Comparison of ENCODE assay signal across 1 cellular context in the genomic region with DNA sequence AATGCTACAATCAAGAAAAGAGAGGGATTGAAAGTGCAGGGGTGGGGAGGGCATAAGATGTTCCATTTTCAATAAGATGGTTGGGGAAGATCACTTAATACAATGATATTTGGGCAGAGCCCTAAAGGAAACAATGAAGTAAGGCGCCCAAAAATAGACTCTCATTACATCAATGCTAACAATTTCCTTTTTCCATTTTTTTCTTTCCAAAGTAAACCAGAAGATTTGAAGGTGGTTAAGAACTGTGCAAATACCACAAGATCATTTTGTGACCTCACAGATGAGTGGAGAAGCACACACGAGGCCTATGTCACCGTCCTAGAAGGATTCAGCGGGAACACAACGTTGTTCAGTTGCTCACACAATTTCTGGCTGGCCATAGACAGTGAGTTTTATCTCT.
TF ChIP-seq lines count a peak whose summit lies in the region.

No MANE protein-coding gene starts in this region.

TF ChIP-seq in HepG2, 621 proteins besides CTCF, POLR2A, EP300 and RAD21:
- TF ChIP-seq, protein P1, sequence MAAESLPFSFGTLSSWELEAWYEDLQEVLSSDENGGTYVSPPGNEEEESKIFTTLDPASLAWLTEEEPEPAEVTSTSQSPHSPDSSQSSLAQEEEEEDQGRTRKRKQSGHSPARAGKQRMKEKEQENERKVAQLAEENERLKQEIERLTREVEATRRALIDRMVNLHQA (CRISPR knock-in tag; IDR thresholded peaks at IDR 0.05) = no peak
- TF ChIP-seq, protein P2, sequence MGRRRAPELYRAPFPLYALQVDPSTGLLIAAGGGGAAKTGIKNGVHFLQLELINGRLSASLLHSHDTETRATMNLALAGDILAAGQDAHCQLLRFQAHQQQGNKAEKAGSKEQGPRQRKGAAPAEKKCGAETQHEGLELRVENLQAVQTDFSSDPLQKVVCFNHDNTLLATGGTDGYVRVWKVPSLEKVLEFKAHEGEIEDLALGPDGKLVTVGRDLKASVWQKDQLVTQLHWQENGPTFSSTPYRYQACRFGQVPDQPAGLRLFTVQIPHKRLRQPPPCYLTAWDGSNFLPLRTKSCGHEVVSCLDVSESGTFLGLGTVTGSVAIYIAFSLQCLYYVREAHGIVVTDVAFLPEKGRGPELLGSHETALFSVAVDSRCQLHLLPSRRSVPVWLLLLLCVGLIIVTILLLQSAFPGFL (CRISPR knock-in tag; IDR thresholded peaks at IDR 0.05) = no peak
- TF ChIP-seq ZNF83 (CRISPR knock-in tag; IDR thresholded peaks at IDR 0.05; ENCODE audit: borderline replicate concordance) = no peak
- no peak for TF ChIP-seq ZNF567 (CRISPR knock-in tag; IDR thresholded peaks at IDR 0.05; ENCODE audit: borderline replicate concordance)
- TF ChIP-seq DMAP1 (CRISPR knock-in tag; IDR thresholded peaks at IDR 0.05) = no peak
- no peak for TF ChIP-seq RFX1 (IDR thresholded peaks at IDR 0.05)
- no peak for TF ChIP-seq ZNF891 (CRISPR knock-in tag; IDR thresholded peaks at IDR 0.05)
- no peak for TF ChIP-seq ZNF678 (CRISPR knock-in tag; IDR thresholded peaks at IDR 0.05)
- no peak for TF ChIP-seq ZFP37 (CRISPR knock-in tag; IDR thresholded peaks at IDR 0.05; ENCODE audit: borderline replicate concordance)
- no peak for TF ChIP-seq ZNF367 (CRISPR knock-in tag; IDR thresholded peaks at IDR 0.05; ENCODE audit: borderline replicate concordance)
- no peak for TF ChIP-seq MAF1 (CRISPR knock-in tag; IDR thresholded peaks at IDR 0.05; ENCODE audit: borderline replicate concordance)
- TF ChIP-seq, protein P3, sequence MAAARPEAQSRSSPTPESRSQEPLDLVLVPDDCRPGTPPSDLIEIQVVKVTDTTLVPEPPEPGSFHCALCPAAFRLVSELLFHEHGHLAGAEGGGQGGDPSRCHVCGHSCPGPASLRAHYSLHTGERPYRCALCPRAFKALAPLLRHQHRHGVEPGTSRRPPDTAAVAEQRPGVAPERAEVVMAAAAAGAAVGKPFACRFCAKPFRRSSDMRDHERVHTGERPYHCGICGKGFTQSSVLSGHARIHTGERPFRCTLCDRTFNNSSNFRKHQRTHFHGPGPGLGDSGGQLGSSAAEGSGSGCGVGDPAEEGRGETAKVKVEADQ (CRISPR knock-in tag; IDR thresholded peaks at IDR 0.05; ENCODE audit: borderline replicate concordance) = no peak
- no peak for TF ChIP-seq CCAR2 (optimal IDR thresholded peaks at IDR 0.05; ENCODE audit: low read depth, low read length)
- TF ChIP-seq RNF2 (conservative IDR thresholded peaks at IDR 0.05; ENCODE audit: low read depth) = no peak
- TF ChIP-seq ZNF639 (CRISPR knock-in tag; conservative IDR thresholded peaks at IDR 0.05) = no peak
- TF ChIP-seq TARDBP (CRISPR knock-in tag; IDR thresholded peaks at IDR 0.05) = no peak
- TF ChIP-seq KDM6A (CRISPR knock-in tag; IDR thresholded peaks at IDR 0.05; ENCODE audit: low read depth) = no peak
- TF ChIP-seq NR3C1 (CRISPR knock-in tag; IDR thresholded peaks at IDR 0.05) = no peak
TF ChIP-seq in HepG2: peak in this region for 0.
